ENCODE assay signal across 20 cellular contexts in genomic region chr4:45122406-45122805, GRCh38.
DNase-seq lines count a peak whose midpoint lies in the region; ATAC-seq and TF ChIP-seq lines count a peak whose summit lies in the region.
"Had no signal": no experiment of that assay in that cellular context is flagged by ENCODE, and none has a peak within 500 bp of the region (broad histone marks: within the 10 kb centered on the region; RNA-seq: fewer than 3 reads in every experiment).

No MANE protein-coding gene starts in this region.

- no peaks in the 10 kb centered on the region for H3K27me3 ChIP-seq in foreskin keratinocyte
- H3K27me3 ChIP-seq: BLaER1 treated with 17β-estradiol and CSF1 and Interleukin-3, amounts not matched to agents 10 nM and 100 nM had no signal

- TF ChIP-seq CTCF in foreskin keratinocyte (conservative IDR thresholded peaks at IDR 0.05): no peak

- H3K9ac ChIP-seq in SK-N-MC (ENCODE audit: insufficient read length): no peak overlapping the region
- H3K9ac ChIP-seq: BLaER1 treated with 17β-estradiol and CSF1 and Interleukin-3, amounts not matched to agents 10 nM and 100 nM; GM23248 had no signal

- DNase-seq in DMS53 (lab: John Stamatoyannopoulos, UW) (peak; percentile 56), HPDE6-E6E7 (ENCODE audit: extremely low spot score) (peak; percentile 4), SK-N-MC (ENCODE audit: low read depth, low spot score) (no peak), foreskin keratinocyte (peak; percentile 59 to 84), iPS-NIHi7 (ENCODE audit: extremely low spot score) (no peak), NCI-H1436 (lab: John Stamatoyannopoulos, UW) (no peak), NCI-H2196 (lab: John Stamatoyannopoulos, UW; ENCODE audit: unreplicated experiment) (no peak)
- DNase-seq in activated CD8-positive, alpha-beta memory T cell treated with anti-CD3 and anti-CD28 coated beads, Interleukin-2, amount 50 U/mL, for 4 hours: no peak
- DNase-seq: 8988T; ACHN; AML-193; BE2C; CD4-positive, alpha-beta T cell; CD8-positive, alpha-beta memory T cell; DND-41; GM23248; H9 had no signal

- H3K27ac ChIP-seq in SK-N-MC (0 out of 2 replicates have a peak overlapping the region, but pooled peaks have one; percentile 44), foreskin keratinocyte (no peak overlapping the region)
- H3K27ac ChIP-seq: A549; BLaER1 treated with 17β-estradiol and CSF1 and Interleukin-3, amounts not matched to agents 10 nM and 100 nM; GM23248 had no signal

- peak; percentile 80 for ATAC-seq in foreskin keratinocyte
- ATAC-seq: A549, HCT116 had no signal

- no peaks in the 10 kb centered on the region for H3K9me3 ChIP-seq in SK-N-MC (ENCODE audit: low read depth, low read length)
- H3K9me3 ChIP-seq: A549; BE2C; BLaER1 treated with 17β-estradiol and CSF1 and Interleukin-3, amounts not matched to agents 10 nM and 100 nM had no signal

- H3K4me1 ChIP-seq in foreskin keratinocyte: no peaks in the 10 kb centered on the region
- H3K4me1 ChIP-seq: A549; BLaER1 treated with 17β-estradiol and CSF1 and Interleukin-3, amounts not matched to agents 10 nM and 100 nM had no signal

- H3K4me3 ChIP-seq in SK-N-MC: no peak overlapping the region
- H3K4me3 ChIP-seq: A549; BLaER1 treated with 17β-estradiol and CSF1 and Interleukin-3, amounts not matched to agents 10 nM and 100 nM; GM23248 had no signal

- no peaks in the 10 kb centered on the region for H3K36me3 ChIP-seq in SK-N-MC (ENCODE audit: insufficient read depth, low read length)
- H3K36me3 ChIP-seq: BE2C; BLaER1 treated with 17β-estradiol and CSF1 and Interleukin-3, amounts not matched to agents 10 nM and 100 nM had no signal

Comparison
In these comparisons a context has a peak if more than half of its experiments do, and no peak if none do; other contexts are left out.
1. DNase-seq: peak in DMS53 (single experiment), HPDE6-E6E7 (single experiment) and foreskin keratinocyte (2 of 2); none in SK-N-MC (single experiment), iPS-NIHi7 (single experiment), NCI-H1436 (single experiment), activated CD8-positive, alpha-beta memory T cell treated with anti-CD3 and anti-CD28 coated beads, Interleukin-2, amount 50 U/mL, for 4 hours (single experiment) and NCI-H2196 (single experiment).